Comparison of ENCODE assay signal across 8 cellular contexts in genomic region chr5:122458278-122458872, GRCh38.
A peak's percentile ranks its signal among the peaks of the same experiment; 100 is the strongest.
DNase-seq lines count a peak whose midpoint lies in the region; ATAC-seq lines count a peak whose summit lies in the region.

No MANE protein-coding gene starts in this region.

- H3K4me3 Mint-ChIP-seq in activated naive CD4-positive, alpha-beta T cell treated with anti-CD3 and anti-CD28 coated beads for 36 hours: no peak overlapping the region
- no peak overlapping the region for H3K4me3 Mint-ChIP-seq in T-cell

- peak; percentile 9 for DNase-seq in activated naive CD4-positive, alpha-beta T cell treated with anti-CD3 and anti-CD28 coated beads for 36 hours
- no peak for DNase-seq in activated naive CD4-positive, alpha-beta T cell treated with anti-CD3 and anti-CD28 coated beads, Interleukin-2, amount 50 U/mL, for 72 hours (ENCODE audit: low spot score in 2 of 2)
- DNase-seq in NCI-H69 (lab: John Stamatoyannopoulos, UW): peak; percentile 74
- peak; percentile 36 for DNase-seq in fibroblast of peridontal ligament (ENCODE audit: extremely low read depth)
- DNase-seq in middle frontal gyrus (ENCODE audit: extremely low spot score, low spot score): no peak
- no peak for DNase-seq in T-cell
- no peak for DNase-seq in activated CD8-positive, alpha-beta memory T cell treated with anti-CD3 and anti-CD28 coated beads for 24 hours

- no peak overlapping the region for H3K27ac Mint-ChIP-seq in activated naive CD4-positive, alpha-beta T cell treated with anti-CD3 and anti-CD28 coated beads for 36 hours
- H3K27ac Mint-ChIP-seq in activated naive CD4-positive, alpha-beta T cell treated with anti-CD3 and anti-CD28 coated beads, Interleukin-2, amount 50 U/mL, for 72 hours: no peak overlapping the region
- H3K27ac Mint-ChIP-seq in T-cell: no peak overlapping the region

- H3K4me1 Mint-ChIP-seq in activated naive CD4-positive, alpha-beta T cell treated with anti-CD3 and anti-CD28 coated beads for 36 hours (ENCODE audit: low read depth): no peaks in the 10 kb centered on the region
- H3K4me1 Mint-ChIP-seq in T-cell: no peaks in the 10 kb centered on the region

- CTCF ChIA-PET in activated naive CD4-positive, alpha-beta T cell treated with anti-CD3 and anti-CD28 coated beads for 36 hours (lab: Charles Lee): interaction anchor here (1.5 kb wide), 1 partner anchor 12 kb away, joined by 5 read pairs; no protein-coding TSS in a partner anchor
- CTCF ChIA-PET in T-cell (lab: Charles Lee): no interaction called here

- POLR2A ChIA-PET in T-cell (lab: Charles Lee): no interaction called here

- ATAC-seq in activated naive CD4-positive, alpha-beta T cell treated with anti-CD3 and anti-CD28 coated beads, Interleukin-2, amount 50 U/mL, for 72 hours: no peak
- ATAC-seq in HG02623 (IDR thresholded peaks at IDR 0.05; ENCODE audit: unreplicated experiment) (peak; percentile 65), T-cell (replicated peaks in 1 of 4) (no peak)

- H3K27me3 Mint-ChIP-seq in activated naive CD4-positive, alpha-beta T cell treated with anti-CD3 and anti-CD28 coated beads for 36 hours (ENCODE audit: low read depth): peaks cover 5% of the 10 kb centered on the region
- H3K27me3 Mint-ChIP-seq in T-cell: peaks cover 1 to 4% of the 10 kb centered on the region in 2 donors

- intact Hi-C loops in activated naive CD4-positive, alpha-beta T cell treated with anti-CD3 and anti-CD28 coated beads for 36 hours (cut with micrococcal nuclease): no loop called here

- H3K9me3 Mint-ChIP-seq in activated naive CD4-positive, alpha-beta T cell treated with anti-CD3 and anti-CD28 coated beads for 36 hours: no peaks in the 10 kb centered on the region
- H3K9me3 Mint-ChIP-seq in activated naive CD4-positive, alpha-beta T cell treated with anti-CD3 and anti-CD28 coated beads, Interleukin-2, amount 50 U/mL, for 72 hours: no peaks in the 10 kb centered on the region
- H3K9me3 Mint-ChIP-seq in T-cell: no peaks in the 10 kb centered on the region

- no peaks in the 10 kb centered on the region for H3K36me3 Mint-ChIP-seq in activated naive CD4-positive, alpha-beta T cell treated with anti-CD3 and anti-CD28 coated beads for 36 hours (ENCODE audit: low read depth)
- no peaks in the 10 kb centered on the region for H3K36me3 Mint-ChIP-seq in activated naive CD4-positive, alpha-beta T cell treated with anti-CD3 and anti-CD28 coated beads, Interleukin-2, amount 50 U/mL, for 72 hours
- no peaks in the 10 kb centered on the region for H3K36me3 Mint-ChIP-seq in T-cell

Comparison
In these comparisons a context has a peak if more than half of its experiments do, and no peak if none do; other contexts are left out.
1. DNase-seq: peak in activated naive CD4-positive, alpha-beta T cell treated with anti-CD3 and anti-CD28 coated beads for 36 hours (single experiment), NCI-H69 (single experiment) and fibroblast of peridontal ligament (single experiment); none in activated naive CD4-positive, alpha-beta T cell treated with anti-CD3 and anti-CD28 coated beads, Interleukin-2, amount 50 U/mL, for 72 hours (0 of 2), middle frontal gyrus (single experiment), T-cell (0 of 34) and activated CD8-positive, alpha-beta memory T cell treated with anti-CD3 and anti-CD28 coated beads for 24 hours (single experiment).